In the genomic region with DNA sequence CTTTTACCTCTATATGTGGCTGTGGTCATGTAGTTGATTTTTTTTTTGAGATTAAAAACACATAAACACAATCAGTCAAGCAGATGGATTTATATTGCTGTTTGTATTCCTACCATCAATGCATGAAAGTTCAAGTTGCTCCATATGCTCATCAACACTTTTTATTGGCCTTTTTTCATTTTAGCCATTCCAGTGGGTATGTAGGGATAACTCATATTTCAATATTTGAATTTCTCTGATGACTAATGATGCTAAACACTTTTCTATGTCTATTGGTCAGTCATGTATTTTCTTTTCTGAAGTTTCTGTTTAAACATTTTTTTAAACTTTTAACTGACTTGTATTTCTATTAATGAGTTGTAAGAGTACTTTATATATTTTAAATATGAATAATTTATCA, we compare ENCODE assay signal across 27 cellular contexts.
"Had no signal": no experiment of that assay in that cellular context is flagged by ENCODE, and none has a peak within 500 bp of the region (broad histone marks: within the 10 kb centered on the region; RNA-seq: fewer than 3 reads in every experiment).

No MANE protein-coding gene starts in this region.

- H3K4me1 ChIP-seq: colonic mucosa, esophagus muscularis mucosa, esophagus squamous epithelium, gastrocnemius medialis, gastroesophageal sphincter, heart left ventricle, heart right ventricle had no signal

- FAIRE-seq: colon, endometrium, endothelial cell of umbilical vein had no signal

- H3K4me2 ChIP-seq: hepatocyte had no signal

- H3K4me3 ChIP-seq: colonic mucosa, coronary artery, dorsolateral prefrontal cortex, esophagus muscularis mucosa, esophagus squamous epithelium, gastrocnemius medialis, gastroesophageal sphincter, heart left ventricle, heart right ventricle, hepatocyte had no signal

- DNase-seq: colonic mucosa; cortex of kidney; dermis blood vessel endothelial cell; dorsolateral prefrontal cortex; effector CD4-positive, alpha-beta T cell; effector CD8-positive, alpha-beta T cell; effector memory CD4-positive, alpha-beta T cell; effector memory CD8-positive, alpha-beta T cell; endodermal cell; erythroblast; esophagus squamous epithelium; foreskin fibroblast; foreskin melanocyte; gastrocnemius medialis; glutamatergic neuron; head of caudate nucleus; heart left ventricle; heart right ventricle had no signal

- H3K27me3 ChIP-seq: colonic mucosa, dorsolateral prefrontal cortex, esophagus muscularis mucosa, esophagus squamous epithelium, gastrocnemius medialis, gastroesophageal sphincter, heart left ventricle, heart right ventricle, hepatocyte had no signal

- H3K36me3 ChIP-seq: colonic mucosa, esophagus muscularis mucosa, esophagus squamous epithelium, gastrocnemius medialis, gastroesophageal sphincter, heart left ventricle, heart right ventricle had no signal

- H3K27ac ChIP-seq: colonic mucosa, coronary artery, dorsolateral prefrontal cortex, epithelial cell of prostate, esophagus muscularis mucosa, esophagus squamous epithelium, gastrocnemius medialis, gastroesophageal sphincter, heart left ventricle, heart right ventricle, hepatocyte had no signal

- H3K79me2 ChIP-seq: hepatocyte had no signal

- H3K9me3 ChIP-seq: colonic mucosa, esophagus muscularis mucosa, esophagus squamous epithelium, gastrocnemius medialis, gastroesophageal sphincter had no signal

- H2AFZ ChIP-seq: hepatocyte had no signal

- ATAC-seq: effector memory CD8-positive, alpha-beta T cell; esophagus mucosa; gastrocnemius medialis; gastroesophageal sphincter; heart left ventricle; heart right ventricle had no signal
